ENCODE assay signal across 8 cellular contexts in genomic region chr12:12349711-12350665, GRCh38. TPM values are rescaled to one million over a fixed set of nuclear protein-coding genes. Genes with fewer than 3 reads are reported as not detected.
DNase-seq lines count a peak whose midpoint lies in the region; ATAC-seq and TF ChIP-seq lines count a peak whose summit lies in the region.

Gene MANSC1, minus strand, starts transcription at chr12:12350242. Its CDS starts 6,928 bp downstream, at chr12:12343314.

- peaks cover 8% of the 10 kb centered on the region; the same call in 1 of the 2 replicates for H3K4me1 Mint-ChIP-seq in HFFc6 (ENCODE audit: low read depth)
- H3K4me1 Mint-ChIP-seq in naive B cell: peaks cover 10 to 17% (median 16%) of the 10 kb centered on the region in 3 donors

- H3K36me3 Mint-ChIP-seq in HFFc6 (ENCODE audit: low read depth): no peaks in the 10 kb centered on the region
- H3K36me3 Mint-ChIP-seq in naive B cell: no peaks in the 10 kb centered on the region

- H3K27me3 Mint-ChIP-seq in HFFc6 (ENCODE audit: insufficient read depth): peaks cover 3% of the 10 kb centered on the region
- no peaks in the 10 kb centered on the region for H3K27me3 Mint-ChIP-seq in naive B cell

- H3K36me3 ChIP-seq in BLaER1 treated with 17β-estradiol and CSF1 and Interleukin-3, amounts not matched to agents 10 nM and 100 nM: no peaks in the 10 kb centered on the region
- no peaks in the 10 kb centered on the region for H3K36me3 ChIP-seq in fibroblast of lung (ENCODE audit: control insufficient read depth, insufficient read depth, low read length)
- H3K36me3 ChIP-seq in subcutaneous abdominal adipose tissue (ENCODE audit: control insufficient read depth in 5 of 5, insufficient read depth in 5 of 5, low read length in 5 of 5): no peaks in the 10 kb centered on the region

- H3K4me3 ChIP-seq in BLaER1 treated with 17β-estradiol and CSF1 and Interleukin-3, amounts not matched to agents 10 nM and 100 nM: peak within 1 kb of the TSS; percentile 44 to 73 (median 57)
- H3K4me3 ChIP-seq in fibroblast of lung (replicated peaks in 1 of 4; ENCODE audit: control extremely low read depth in 1 of 4, insufficient read depth in 1 of 4, low read depth in 3 of 4, low read length in 4 of 4): peak within 1 kb of the TSS; percentile 55 to 86 (median 80)
- peak within 1 kb of the TSS; percentile 72 to 91 (median 86) for H3K4me3 ChIP-seq in subcutaneous abdominal adipose tissue (ENCODE audit: low read depth in 1 of 5, low read length in 5 of 5)

- H3K79me2 ChIP-seq in fibroblast of lung (ENCODE audit: control insufficient read depth, insufficient read depth, low read length): no peaks in the 10 kb centered on the region

- H3K4me2 ChIP-seq in BLaER1 treated with 17β-estradiol and CSF1 and Interleukin-3, amounts not matched to agents 10 nM and 100 nM: peak within 1 kb of the TSS; percentile 68 to 91 (median 85)
- peak within 1 kb of the TSS; percentile 94 for H3K4me2 ChIP-seq in fibroblast of lung (ENCODE audit: extremely low read depth, insufficient read depth, low read length)

- ATAC-seq in naive B cell (ENCODE audit: low read depth in 2 of 2) (peak; percentile 82 to 84), GM21526 (IDR thresholded peaks at IDR 0.05; ENCODE audit: low FRiP score, unreplicated experiment) (no peak)

- H3K27ac Mint-ChIP-seq in HFFc6 (no peak within 1 kb of the TSS), naive B cell (peak within 1 kb of the TSS; percentile 11 to 79 (median 50))

- no peaks in the 10 kb centered on the region for H3K9me3 Mint-ChIP-seq in HFFc6
- no peaks in the 10 kb centered on the region for H3K9me3 Mint-ChIP-seq in naive B cell

- peak within 1 kb of the TSS; percentile 91 for H2AFZ ChIP-seq in fibroblast of lung (ENCODE audit: low read length)

- H3K9ac ChIP-seq in BLaER1 treated with 17β-estradiol and CSF1 and Interleukin-3, amounts not matched to agents 10 nM and 100 nM: peak within 1 kb of the TSS; percentile 33 to 71 (median 57); a peak in 20 of 22 replicates
- H3K9ac ChIP-seq in fibroblast of lung (ENCODE audit: insufficient read depth, low read length) (peak within 1 kb of the TSS; percentile 74), subcutaneous abdominal adipose tissue (ENCODE audit: low read length in 5 of 5) (peak within 1 kb of the TSS in 4 of 5 donors; percentile 48 to 80 (median 70))

- TF ChIP-seq CTCF in HFFc6 (IDR thresholded peaks at IDR 0.05) (peak; percentile 68), fibroblast of lung (conservative IDR thresholded peaks at IDR 0.05 in 1 of 2, IDR thresholded peaks at IDR 0.05 in 1 of 2; ENCODE audit: low read depth in 1 of 2, low read length in 2 of 2) (peak; percentile 30 to 38)

- no peaks in the 10 kb centered on the region for H4K20me1 ChIP-seq in BLaER1 treated with 17β-estradiol and CSF1 and Interleukin-3, amounts not matched to agents 10 nM and 100 nM
- H4K20me1 ChIP-seq in fibroblast of lung (ENCODE audit: control insufficient read depth, extremely low read depth, insufficient read depth, low read length): no peaks in the 10 kb centered on the region

- H3K4me3 Mint-ChIP-seq in HFFc6 (peak within 1 kb of the TSS; percentile 70), naive B cell (peak within 1 kb of the TSS; percentile 72 to 87 (median 79))

- DNase-seq in HFFc6 (no peak), NOMO-1 treated with DMSO at 0.1 percent for 48 hours (lab: John Stamatoyannopoulos, UW; ENCODE audit: unreplicated experiment) (peak; percentile 44), fibroblast of lung (ENCODE audit: low read depth in 2 of 2) (peak; percentile 40 to 41), naive B cell (peak; percentile 48)
- DNase-seq in activated effector memory CD4-positive, alpha-beta T cell treated with Interleukin-2 at 50 U/mL for 16 hours: peak; percentile 37

- H3K4me1 ChIP-seq in BLaER1 treated with 17β-estradiol and CSF1 and Interleukin-3, amounts not matched to agents 10 nM and 100 nM: peaks cover 0 to 20% (median 16%) of the 10 kb centered on the region in 10 experiments; a peak in 18 of 20 replicates
- H3K4me1 ChIP-seq in fibroblast of lung (ENCODE audit: control insufficient read depth, extremely low read depth, insufficient read depth, low read length): no peaks in the 10 kb centered on the region
- peaks cover 0 to 17% (median 14%) of the 10 kb centered on the region in 5 donors for H3K4me1 ChIP-seq in subcutaneous abdominal adipose tissue (ENCODE audit: control insufficient read depth in 5 of 5, insufficient read depth in 5 of 5, low read length in 5 of 5)

- no peaks in the 10 kb centered on the region for H3K27me3 ChIP-seq in BLaER1 treated with 17β-estradiol and CSF1 and Interleukin-3, amounts not matched to agents 10 nM and 100 nM
- no peaks in the 10 kb centered on the region for H3K27me3 ChIP-seq in fibroblast of lung (ENCODE audit: control insufficient read depth, insufficient read depth, low read length)
- no peaks in the 10 kb centered on the region for H3K27me3 ChIP-seq in subcutaneous abdominal adipose tissue (ENCODE audit: control insufficient read depth in 5 of 5, insufficient read depth in 4 of 5, low read length in 5 of 5)

- peaks cover 0 to 9% (median 4%) of the 10 kb centered on the region in 11 experiments; a peak in 11 of 22 replicates for H3K9me3 ChIP-seq in BLaER1 treated with 17β-estradiol and CSF1 and Interleukin-3, amounts not matched to agents 10 nM and 100 nM (replicated peaks in 1 of 11)
- no peaks in the 10 kb centered on the region for H3K9me3 ChIP-seq in fibroblast of lung (ENCODE audit: control insufficient read depth, insufficient read depth, low read depth, low read length)
- H3K9me3 ChIP-seq in subcutaneous abdominal adipose tissue (ENCODE audit: control insufficient read depth in 5 of 5, low read length in 5 of 5): no peaks in the 10 kb centered on the region

- H3K27ac ChIP-seq in BLaER1 treated with 17β-estradiol and CSF1 and Interleukin-3, amounts not matched to agents 10 nM and 100 nM: peak within 1 kb of the TSS in 8 of 11 experiments; percentile 10 to 55 (median 38); a peak in 11 of 22 replicates
- H3K27ac ChIP-seq in fibroblast of lung (ENCODE audit: insufficient read depth, low read length) (no peak within 1 kb of the TSS), subcutaneous abdominal adipose tissue (ENCODE audit: low read depth, low read length) (no peak within 1 kb of the TSS)

RNA-seq across cellular contexts. Expression of gene MANSC1, which starts in this region (rescaled TPM):
- 10 to 100 TPM in 3 of 6 experiments, 1 to 10 TPM in 3; 4.8 to 11.7 (median 10.0) TPM for total RNA-seq in HFFc6 (2021; fragmentation: NEBNext Ultra II Directional; extraction: Animal tissue kit (Norgen Biotek cat#: 25700))
- 1.3 and 1.8 TPM in 2 replicates for total RNA-seq in fibroblast of lung
- 3.4 and 3.7 TPM in 2 replicates for polyA plus RNA-seq in fibroblast of lung
- 10.3 and 10.8 TPM in 2 replicates for polyA plus RNA-seq in fibroblast of lung (2012)
- polyA minus RNA-seq in fibroblast of lung (ENCODE audit: low replicate concordance): 7.3 and 10.4 TPM in 2 replicates
- polyA plus RNA-seq in naive B cell (ENCODE audit: low read depth in 6 of 6): 1 to 10 TPM in 4 of 6 donors, under 1 TPM in 2; 0.27 to 2.5 (median 1.4) TPM

Comparison
In these comparisons a context has a peak if more than half of its experiments do, and no peak if none do; other contexts are left out.
1. H3K27ac ChIP-seq: peak in BLaER1 treated with 17β-estradiol and CSF1 and Interleukin-3, amounts not matched to agents 10 nM and 100 nM (8 of 11); none in fibroblast of lung (single experiment) and subcutaneous abdominal adipose tissue (single experiment).
2. Peak in every context shown above with its lines, with median percentiles within 50 percentile points of each other: H3K4me3 ChIP-seq and H3K9ac ChIP-seq.